In genomic region chr3:52399593-52399992, GRCh38 we compare ENCODE assay signal across 1 cellular context.
TF ChIP-seq lines count a peak whose summit lies in the region.

No MANE protein-coding gene starts in this region.

TF ChIP-seq in HepG2, 621 proteins besides CTCF, POLR2A, EP300 and RAD21:
- TF ChIP-seq SAFB2 (CRISPR knock-in tag; IDR thresholded peaks at IDR 0.05; ENCODE audit: borderline replicate concordance, low read depth), result no peak
- 0 out of 2 replicates have a peak, but pooled peaks have one; percentile 13 for TF ChIP-seq RBFOX2 (IDR thresholded peaks at IDR 0.05; ENCODE audit: low read depth, low read length)
- peak; percentile 50 for TF ChIP-seq AGO2 (optimal IDR thresholded peaks at IDR 0.05; ENCODE audit: low read depth, low read length)
- TF ChIP-seq RARG (CRISPR knock-in tag; IDR thresholded peaks at IDR 0.05; ENCODE audit: low read depth), result no peak
- no peak for TF ChIP-seq SRF (IDR thresholded peaks at IDR 0.05; ENCODE audit: low read depth, low read length)
- TF ChIP-seq RBM22 (optimal IDR thresholded peaks at IDR 0.05; ENCODE audit: low read length), result no peak
- no peak for TF ChIP-seq ZNF276 (CRISPR knock-in tag; IDR thresholded peaks at IDR 0.05; ENCODE audit: low read depth)
TF ChIP-seq in HepG2: peak in this region for 2.
